ENCODE assay signal across 23 cellular contexts in the genomic region with DNA sequence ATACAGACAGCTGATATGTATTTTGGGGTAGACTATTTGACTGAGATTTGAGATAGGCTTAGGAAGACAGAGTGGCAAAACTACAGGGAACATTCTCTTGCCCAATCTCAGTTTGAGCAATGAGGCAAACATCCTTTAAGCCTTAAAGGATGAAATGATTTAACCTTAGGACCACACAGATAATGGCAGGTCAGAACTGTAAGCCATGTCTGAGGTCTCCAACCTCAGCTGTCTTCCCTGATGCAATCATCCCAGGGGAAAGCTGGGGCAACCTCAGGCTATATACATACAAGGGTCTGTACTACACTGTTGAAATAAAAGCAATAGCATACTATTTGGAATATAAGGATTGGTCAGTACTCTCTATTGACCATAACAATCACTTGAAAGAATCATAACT.
"Had no signal": no experiment of that assay in that cellular context is flagged by ENCODE, and none has a peak within 500 bp of the region (broad histone marks: within the 10 kb centered on the region; RNA-seq: fewer than 3 reads in every experiment).

No MANE protein-coding gene starts in this region.

- H3K27me3 ChIP-seq: breast epithelium, esophagus squamous epithelium, foreskin keratinocyte, left lung, stomach, thyroid gland, upper lobe of left lung had no signal

- H3K9me3 ChIP-seq: breast epithelium, esophagus squamous epithelium, left lung, lower lobe of right lung, mucosa of descending colon, stomach, thyroid gland, upper lobe of left lung had no signal

- H3K4me2 ChIP-seq: smooth muscle cell had no signal

- H3K27ac ChIP-seq: breast epithelium, epithelial cell of prostate, esophagus squamous epithelium, foreskin keratinocyte, left lung, lower lobe of right lung, stomach, thyroid gland, upper lobe of left lung had no signal

- H3K4me1 ChIP-seq: breast epithelium, esophagus squamous epithelium, foreskin keratinocyte, left lung, lower lobe of right lung, stomach, thyroid gland, upper lobe of left lung had no signal

- DNase-seq: activated CD4-positive, alpha-beta memory T cell treated with anti-CD3 and anti-CD28 coated beads for 36 hours; activated CD4-positive, alpha-beta T cell treated with anti-CD3 and anti-CD28 coated beads, Interleukin-2, amount 10 ng/mL, durations not matched to agents 24 days and 14 days; activated CD8-positive, alpha-beta memory T cell treated with anti-CD3 and anti-CD28 coated beads, Interleukin-2, amount 50 U/mL, for 48 hours; activated gamma-delta T cell; activated naive CD4-positive, alpha-beta T cell treated with anti-CD3 and anti-CD28 coated beads, Interleukin-2, amount 50 U/mL, for 16 hours; activated T-cell treated with anti-CD3 and anti-CD28 coated beads, Interleukin-2, amount 50 U/mL, for 24 hours; dermis blood vessel endothelial cell; effector CD8-positive, alpha-beta T cell; esophagus squamous epithelium; foreskin keratinocyte; left lung; lower lobe of right lung; mucosa of descending colon; stimulated activated CD4-positive, alpha-beta T cell treated with anti-CD3 and anti-CD28 coated beads, Interleukin-1b, Interleukin-23, amount 100 ng/mL, for 48 hours; stimulated activated naive B cell treated with anti-CD40 and anti-IgM and Interleukin-4, amounts not matched to agents 10 μg/mL and 1 μg/mL and 100 μg/mL, for 72 hours; stomach; T-helper 1 cell; thyroid gland; upper lobe of left lung had no signal

- ATAC-seq: foreskin keratinocyte; left lung; lower lobe of right lung; mucosa of descending colon; sciatic nerve; stimulated activated naive B cell treated with anti-CD40 and anti-IgM and Interleukin-4, amounts not matched to agents 10 μg/mL and 1 μg/mL and 100 μg/mL, for 72 hours had no signal

- H3K4me3 ChIP-seq: breast epithelium, esophagus squamous epithelium, left lung, lower lobe of right lung, mucosa of descending colon, smooth muscle cell, stomach, thyroid gland, upper lobe of left lung had no signal
